In the genomic region with DNA sequence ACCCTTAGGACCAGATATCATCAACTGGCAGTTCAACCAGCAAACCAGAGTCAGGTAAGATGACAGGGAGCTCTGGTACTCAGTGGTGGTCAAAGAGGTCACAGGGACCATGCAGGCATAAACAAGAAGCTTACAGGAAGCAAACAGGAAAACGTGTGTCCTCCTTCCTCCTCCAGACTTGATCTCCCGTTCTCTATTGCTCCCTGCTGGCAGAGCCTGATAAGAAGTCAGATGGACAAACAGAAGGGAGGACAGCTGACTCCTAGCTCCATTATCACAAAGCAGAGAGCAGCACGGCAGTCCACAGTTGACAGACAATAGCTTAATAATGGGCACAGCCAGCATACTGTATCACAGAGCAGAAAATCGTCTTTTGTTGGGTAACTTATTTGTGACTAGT, we compare ENCODE assay signal across 10 cellular contexts.
DNase-seq lines count a peak whose midpoint lies in the region; ATAC-seq, FAIRE-seq and TF ChIP-seq lines count a peak whose summit lies in the region.
"Had no signal": no experiment of that assay in that cellular context is flagged by ENCODE, and none has a peak within 500 bp of the region (broad histone marks: within the 10 kb centered on the region; RNA-seq: fewer than 3 reads in every experiment).

No MANE protein-coding gene starts in this region.

- CTCF ChIA-PET in A673 (lab: Charles Lee), result interaction anchor here (0.7 to 1.0 kb wide), 2 partner anchors 11 to 221 kb away, joined by 3 to 10 read pairs; no protein-coding TSS in a partner anchor

- TF ChIP-seq POLR2A in tibial nerve (IDR thresholded peaks at IDR 0.05), result no peak

- no peaks in the 10 kb centered on the region for H3K9me1 ChIP-seq in keratinocyte (ENCODE audit: control insufficient read depth, extremely low read depth, insufficient read depth, low read length)

- no peak for DNase-seq in A673 (ENCODE audit: low spot score)
- peak; percentile 66 for DNase-seq in HT-29 (ENCODE audit: low spot score)
- peak; percentile 59 for DNase-seq in adipocyte (ENCODE audit: low read depth)
- DNase-seq in keratinocyte (ENCODE audit: low read depth, low spot score), result no peak
- no peak for DNase-seq in tibial nerve (ENCODE audit: low spot score in 2 of 2)
- no peak for DNase-seq in effector memory CD4-positive, alpha-beta T cell
- DNase-seq in aorta, result no peak
- DNase-seq: activated CD4-positive, alpha-beta memory T cell treated with anti-CD3 and anti-CD28 coated beads, Interleukin-2, amount 10 ng/mL, durations not matched to agents 7 days and 5 days; DMS79 had no signal

- ATAC-seq in GM21717 (IDR thresholded peaks at IDR 0.05; ENCODE audit: unreplicated experiment), result no peak
- no peak for ATAC-seq in aorta (ENCODE audit: low FRiP score)

- H3K27ac ChIP-seq in A673 (ENCODE audit: low read depth, low read length, poor library complexity, severe bottlenecking) (no peak overlapping the region), keratinocyte (ENCODE audit: control insufficient read depth, insufficient read depth, low read length) (no peak overlapping the region), tibial nerve (no peak overlapping the region), aorta (ENCODE audit: low read depth in 1 of 2, low read length in 2 of 2) (no peak overlapping the region)
- no peak overlapping the region for H3K27ac ChIP-seq in effector memory CD4-positive, alpha-beta T cell (ENCODE audit: insufficient read depth, low read length, poor library complexity, severe bottlenecking)

- H3K36me3 ChIP-seq in A673 (ENCODE audit: insufficient read depth, low read length, poor library complexity, severe bottlenecking), result no peaks in the 10 kb centered on the region
- H3K36me3 ChIP-seq in adipocyte (ENCODE audit: control insufficient read depth, insufficient read depth, low read length, severe bottlenecking), result no peaks in the 10 kb centered on the region
- no peaks in the 10 kb centered on the region for H3K36me3 ChIP-seq in keratinocyte (ENCODE audit: control insufficient read depth in 2 of 2, extremely low read depth in 1 of 2, insufficient read depth in 2 of 2, low read length in 2 of 2)
- no peaks in the 10 kb centered on the region for H3K36me3 ChIP-seq in tibial nerve
- H3K36me3 ChIP-seq in effector memory CD4-positive, alpha-beta T cell (ENCODE audit: control insufficient read depth, insufficient read depth, low read length), result peaks cover 7% of the 10 kb centered on the region
- H3K36me3 ChIP-seq in aorta (ENCODE audit: control insufficient read depth in 1 of 2, insufficient read depth in 2 of 2, low read length in 1 of 2), result no peaks in the 10 kb centered on the region

- no peak overlapping the region for H3K4me2 ChIP-seq in keratinocyte (ENCODE audit: control insufficient read depth, extremely low read depth, insufficient read depth, low read depth, low read length)

- BruUV-seq in A673 (replicated peaks; lab: Mats Ljungman, UMichigan), result no TSS peak

- H3K4me3 ChIP-seq in A673 (ENCODE audit: low read depth, low read length, poor library complexity, severe bottlenecking) (no peak overlapping the region), adipocyte (ENCODE audit: low read length) (no peak overlapping the region), keratinocyte (ENCODE audit: control insufficient read depth in 2 of 3, extremely low read depth in 1 of 3, insufficient read depth in 2 of 3, low read depth in 1 of 3, low read length in 3 of 3) (no peak overlapping the region), tibial nerve (no peak overlapping the region), aorta (ENCODE audit: low read length in 2 of 2) (no peak overlapping the region)
- H3K4me3 ChIP-seq in effector memory CD4-positive, alpha-beta T cell (ENCODE audit: insufficient read depth, low read depth, low read length, poor library complexity, severe bottlenecking), result no peak overlapping the region

- no peak for TF ChIP-seq EP300 in tibial nerve (IDR thresholded peaks at IDR 0.05)

- H3K27me3 ChIP-seq in A673 (replicated peaks; ENCODE audit: insufficient read depth, low read depth, low read length, poor library complexity) (no peaks in the 10 kb centered on the region), adipocyte (replicated peaks; ENCODE audit: control insufficient read depth, insufficient read depth, low read length) (no peaks in the 10 kb centered on the region), keratinocyte (ENCODE audit: control insufficient read depth, extremely low read depth, insufficient read depth, low read length) (no peaks in the 10 kb centered on the region), tibial nerve (no peaks in the 10 kb centered on the region), aorta (ENCODE audit: control insufficient read depth in 1 of 2, insufficient read depth in 2 of 2, low read length in 1 of 2) (no peaks in the 10 kb centered on the region)
- no peaks in the 10 kb centered on the region for H3K27me3 ChIP-seq in effector memory CD4-positive, alpha-beta T cell (replicated peaks; ENCODE audit: control insufficient read depth, insufficient read depth, low read length, poor library complexity, severe bottlenecking)

- 60 to 68% methylated on average over 4 of the region's 4 CpGs for WGBS in tibial nerve, 2 donors
- WGBS in aorta, 2 donors, result 87 to 88% methylated on average over 4 of the region's 4 CpGs

- dilution Hi-C loops in keratinocyte (cut with MboI; ENCODE audit: extremely low pct_ligation_motif_present, low sequenced_read_pairs), result no loop called here

- H3K9ac ChIP-seq in adipocyte (ENCODE audit: low read length), result no peak overlapping the region
- no peak overlapping the region for H3K9ac ChIP-seq in keratinocyte (ENCODE audit: control insufficient read depth, extremely low read depth, insufficient read depth, low read length)

- TF ChIP-seq CTCF in A673 (conservative IDR thresholded peaks at IDR 0.05; ENCODE audit: low read depth, low read length) (peak; percentile 25; the same call in 1 of the 2 replicates), keratinocyte (optimal IDR thresholded peaks at IDR 0.05 in 1 of 3, IDR thresholded peaks at IDR 0.05 in 1 of 3, conservative IDR thresholded peaks at IDR 0.05 in 1 of 3; ENCODE audit: extremely low read depth in 1 of 3, insufficient read depth in 2 of 3, low read length in 3 of 3) (peak in 2 of 3 experiments; percentile 25 to 48), tibial nerve (IDR thresholded peaks at IDR 0.05) (no peak)

- H2AFZ ChIP-seq in keratinocyte (ENCODE audit: control insufficient read depth, low read length), result no peak overlapping the region

- H3K79me2 ChIP-seq in keratinocyte (ENCODE audit: control insufficient read depth, insufficient read depth, low read length), result no peaks in the 10 kb centered on the region

- no peaks in the 10 kb centered on the region for H3K9me3 ChIP-seq in A673 (ENCODE audit: low read depth, low read length, poor library complexity, severe bottlenecking)
- no peaks in the 10 kb centered on the region for H3K9me3 ChIP-seq in adipocyte (ENCODE audit: control insufficient read depth, low read length)
- no peaks in the 10 kb centered on the region for H3K9me3 ChIP-seq in keratinocyte (ENCODE audit: control insufficient read depth, low read depth, low read length)
- H3K9me3 ChIP-seq in tibial nerve, result no peaks in the 10 kb centered on the region
- H3K9me3 ChIP-seq in effector memory CD4-positive, alpha-beta T cell (ENCODE audit: control insufficient read depth, low read length), result no peaks in the 10 kb centered on the region
- H3K9me3 ChIP-seq in aorta (ENCODE audit: control insufficient read depth, low read length), result no peaks in the 10 kb centered on the region

- intact Hi-C loops in A673 (cut with micrococcal nuclease; ENCODE audit: unreplicated experiment) (no loop called here), aorta (cut with DNase I) (loop anchor here in 1 of 2 donors (10.0 kb wide), 1 partner anchor 272 kb away; no protein-coding TSS in a partner anchor)

- POLR2A ChIA-PET in A673 (lab: Charles Lee; ENCODE audit: low non-redundant PET), result no interaction called here

- FAIRE-seq in keratinocyte (lab: Jason Lieb, UNC), result no peak

- no peaks in the 10 kb centered on the region for H4K20me1 ChIP-seq in keratinocyte (ENCODE audit: control insufficient read depth, extremely low read depth, insufficient read depth, low read length)

- H3K4me1 ChIP-seq in A673 (ENCODE audit: insufficient read depth, low read length, poor library complexity, severe bottlenecking) (no peaks in the 10 kb centered on the region), adipocyte (ENCODE audit: control insufficient read depth, insufficient read depth, low read length) (peaks cover 32% of the 10 kb centered on the region), keratinocyte (ENCODE audit: control insufficient read depth, extremely low read depth, insufficient read depth, low read length) (peaks cover 12% of the 10 kb centered on the region), tibial nerve (peaks cover 0 to 21% (median 0%) of the 10 kb centered on the region in 4 donors), aorta (ENCODE audit: control insufficient read depth in 1 of 2, insufficient read depth in 2 of 2, low read length in 2 of 2) (peaks cover 0 to 5% of the 10 kb centered on the region in 2 donors)
- no peaks in the 10 kb centered on the region for H3K4me1 ChIP-seq in effector memory CD4-positive, alpha-beta T cell (ENCODE audit: control insufficient read depth, insufficient read depth, low read length, poor library complexity, severe bottlenecking)

Comparison
In these comparisons a context has a peak if more than half of its experiments do, and no peak if none do; other contexts are left out.
1. DNase-seq: peak in HT-29 (single experiment) and adipocyte (single experiment); none in A673 (single experiment), keratinocyte (single experiment), tibial nerve (0 of 2), effector memory CD4-positive, alpha-beta T cell (0 of 3) and aorta (0 of 2).
2. CTCF ChIP-seq: peak in A673 (single experiment) and keratinocyte (2 of 3); none in tibial nerve (0 of 5).